In genomic region chr5:42953061-42953460, GRCh38 we compare ENCODE assay signal across 15 cellular contexts.
A peak's percentile ranks its signal among the peaks of the same experiment; 100 is the strongest.
DNase-seq lines count a peak whose midpoint lies in the region; ATAC-seq, FAIRE-seq and TF ChIP-seq lines count a peak whose summit lies in the region.
"Had no signal": no experiment of that assay in that cellular context is flagged by ENCODE, and none has a peak within 500 bp of the region (broad histone marks: within the 10 kb centered on the region; RNA-seq: fewer than 3 reads in every experiment).

No MANE protein-coding gene starts in this region.

- no peak overlapping the region for H3K9ac ChIP-seq in kidney (ENCODE audit: low read length in 2 of 2)

- POLR2A ChIA-PET in activated CD8-positive, alpha-beta T cell treated with anti-CD3 and anti-CD28 coated beads, Interleukin-2, amount 10 ng/mL, durations not matched to agents 7 days and 5 days (lab: Charles Lee), result interaction anchor here (0.6 to 7.0 kb wide), 6 partner anchors 36 to 235 kb away, joined by 3 to 288 read pairs (median 92); partner anchors contain the start of gene ANXA2R

- no peak for ATAC-seq in activated CD8-positive, alpha-beta T cell treated with anti-CD3 and anti-CD28 coated beads, Interleukin-2, amount 10 ng/mL, durations not matched to agents 7 days and 5 days
- ATAC-seq in GM21786 (IDR thresholded peaks at IDR 0.05; ENCODE audit: unreplicated experiment) (no peak), GM21423 (IDR thresholded peaks at IDR 0.05; ENCODE audit: unreplicated experiment) (no peak)
- ATAC-seq: esophagus mucosa had no signal

- intact Hi-C loops in left ventricle myocardium inferior (cut with micrococcal nuclease), result no loop called here
- intact Hi-C loops in kidney (cut with DNase I), result no loop called here
- intact Hi-C loops in dorsolateral prefrontal cortex (cut with DNase I), result loop anchor here (5.0 kb wide), 1 partner anchor 39 kb away; no protein-coding TSS in a partner anchor

- H3K36me3 Mint-ChIP-seq in activated CD8-positive, alpha-beta T cell treated with anti-CD3 and anti-CD28 coated beads, Interleukin-2, amount 10 ng/mL, durations not matched to agents 7 days and 5 days (ENCODE audit: low read depth), result peaks cover 29% of the 10 kb centered on the region

- H3K9me3 Mint-ChIP-seq in activated CD8-positive, alpha-beta T cell treated with anti-CD3 and anti-CD28 coated beads, Interleukin-2, amount 10 ng/mL, durations not matched to agents 7 days and 5 days (ENCODE audit: insufficient read depth), result peaks cover 15% of the 10 kb centered on the region

- FAIRE-seq in kidney (lab: Jason Lieb, UNC), result no peak
- FAIRE-seq: bronchial epithelial cell had no signal

- H3K9me3 ChIP-seq in left ventricle myocardium inferior (replicated peaks), result peaks cover 29% of the 10 kb centered on the region
- H3K9me3 ChIP-seq in right atrium auricular region, result peaks cover 0 to 25% of the 10 kb centered on the region in 2 donors
- peaks cover 0 to 4% of the 10 kb centered on the region in 2 donors for H3K9me3 ChIP-seq in kidney (ENCODE audit: control insufficient read depth in 1 of 2, low read length in 2 of 2)
- H3K9me3 ChIP-seq: BE2C had no signal

- CTCF ChIA-PET in activated CD8-positive, alpha-beta T cell treated with anti-CD3 and anti-CD28 coated beads, Interleukin-2, amount 10 ng/mL, durations not matched to agents 7 days and 5 days (lab: Charles Lee), result interaction anchor here (1.5 to 5.7 kb wide), 4 partner anchors 40 to 112 kb away, joined by 4 to 85 read pairs (median 6); no protein-coding TSS in a partner anchor

- H3K4me3 ChIP-seq in left ventricle myocardium inferior, result peak overlapping the region; percentile 71
- H3K4me3 ChIP-seq in right atrium auricular region, result no peak overlapping the region
- H3K4me3 ChIP-seq in foreskin fibroblast (ENCODE audit: low read depth in 1 of 2, low read length in 2 of 2), result peak overlapping the region; percentile 47 to 66
- no peak overlapping the region for H3K4me3 ChIP-seq in kidney (ENCODE audit: low read length in 2 of 2)
- no peak overlapping the region for H3K4me3 ChIP-seq in dorsolateral prefrontal cortex

- H3K4me1 Mint-ChIP-seq in activated CD8-positive, alpha-beta T cell treated with anti-CD3 and anti-CD28 coated beads, Interleukin-2, amount 10 ng/mL, durations not matched to agents 7 days and 5 days (ENCODE audit: low read depth), result peaks cover 40% of the 10 kb centered on the region

- no peaks in the 10 kb centered on the region for H3K36me3 ChIP-seq in left ventricle myocardium inferior
- H3K36me3 ChIP-seq in right atrium auricular region, result no peaks in the 10 kb centered on the region
- H3K36me3 ChIP-seq in kidney (ENCODE audit: control insufficient read depth in 1 of 2, insufficient read depth in 2 of 2, low read length in 2 of 2), result no peaks in the 10 kb centered on the region
- H3K36me3 ChIP-seq: BE2C had no signal

- DNase-seq in left ventricle myocardium inferior (no peak), right atrium auricular region (ENCODE audit: low spot score) (no peak), foreskin fibroblast (peak in 1 of 2 donors; percentile 52), kidney (no peak), dorsolateral prefrontal cortex (no peak)
- no peak for DNase-seq in activated CD8-positive, alpha-beta T cell treated with anti-CD3 and anti-CD28 coated beads, Interleukin-2, amount 10 ng/mL, durations not matched to agents 7 days and 5 days
- DNase-seq: BE2C; H9; NCI-H510A; posterior cingulate gyrus; stimulated activated CD4-positive, alpha-beta T cell treated with anti-CD3 and anti-CD28 coated beads, Interleukin-1b, Interleukin-23, amount 100 ng/mL, for 48 hours had no signal

- no peak overlapping the region for H3K27ac ChIP-seq in left ventricle myocardium inferior (replicated peaks)
- H3K27ac ChIP-seq in right atrium auricular region, result no peak overlapping the region
- no peak overlapping the region for H3K27ac ChIP-seq in kidney (ENCODE audit: low read depth in 2 of 2, low read length in 2 of 2)
- no peak overlapping the region for H3K27ac ChIP-seq in dorsolateral prefrontal cortex

- H3K4me1 ChIP-seq in left ventricle myocardium inferior (peaks cover 36% of the 10 kb centered on the region), right atrium auricular region (peaks cover 0 to 38% of the 10 kb centered on the region in 2 donors), kidney (ENCODE audit: control insufficient read depth in 1 of 2, insufficient read depth in 1 of 2, low read depth in 1 of 2, low read length in 2 of 2) (peaks cover 0 to 7% of the 10 kb centered on the region in 2 donors)
- H3K4me1 ChIP-seq: BE2C had no signal

- TF ChIP-seq CTCF in left ventricle myocardium inferior (IDR thresholded peaks at IDR 0.05; ENCODE audit: borderline replicate concordance) (no peak), right atrium auricular region (IDR thresholded peaks at IDR 0.05) (no peak), foreskin fibroblast (IDR thresholded peaks at IDR 0.05; ENCODE audit: low read depth, low read length) (no peak), kidney (IDR thresholded peaks at IDR 0.05; ENCODE audit: borderline replicate concordance, extremely low read depth, insufficient read depth) (no peak), dorsolateral prefrontal cortex (IDR thresholded peaks at IDR 0.05 in 54 of 56, conservative IDR thresholded peaks at IDR 0.05 in 2 of 56; ENCODE audit: low read depth in 1 of 56, partially characterized antibody in 56 of 56) (no peak)

- no peaks in the 10 kb centered on the region for H3K27me3 Mint-ChIP-seq in activated CD8-positive, alpha-beta T cell treated with anti-CD3 and anti-CD28 coated beads, Interleukin-2, amount 10 ng/mL, durations not matched to agents 7 days and 5 days (ENCODE audit: low read depth)

- H3K27me3 ChIP-seq in left ventricle myocardium inferior (ENCODE audit: low read depth), result peaks cover 100% of the 10 kb centered on the region
- peaks cover 13 to 19% of the 10 kb centered on the region in 2 donors for H3K27me3 ChIP-seq in right atrium auricular region
- H3K27me3 ChIP-seq in dorsolateral prefrontal cortex, result peaks cover 16 to 87% (median 69%) of the 10 kb centered on the region in 45 donors

- H3K4me3 Mint-ChIP-seq in activated CD8-positive, alpha-beta T cell treated with anti-CD3 and anti-CD28 coated beads, Interleukin-2, amount 10 ng/mL, durations not matched to agents 7 days and 5 days, result peak overlapping the region; percentile 96
- H3K4me3 Mint-ChIP-seq: H9 had no signal

- peak overlapping the region; percentile 100 for H3K27ac Mint-ChIP-seq in activated CD8-positive, alpha-beta T cell treated with anti-CD3 and anti-CD28 coated beads, Interleukin-2, amount 10 ng/mL, durations not matched to agents 7 days and 5 days

Comparison
In these comparisons a context has a peak if more than half of its experiments do, and no peak if none do; other contexts are left out.
1. H3K4me3 ChIP-seq: peak in left ventricle myocardium inferior (single experiment) and foreskin fibroblast (2 of 2); none in right atrium auricular region (0 of 2), kidney (0 of 2) and dorsolateral prefrontal cortex (0 of 59).
2. intact Hi-C loops: an anchor here in dorsolateral prefrontal cortex (5.0 kb wide); none called in left ventricle myocardium inferior and kidney.